In genomic region chr12:109880049-109880931, GRCh38 we compare ENCODE assay signal across 1 cellular context.
TF ChIP-seq lines count a peak whose summit lies in the region.

GLTP (minus strand) TSS chr12:109880541; CDS start chr12:109880374, 167 bp downstream.

TF ChIP-seq in A549, 52 proteins besides CTCF, POLR2A, EP300 and RAD21 (continued from another document):
- no peak for TF ChIP-seq HMGXB4 (CRISPR knock-in tag; IDR thresholded peaks at IDR 0.05; ENCODE audit: borderline replicate concordance)
